23 cellular contexts compared by ENCODE assay signal in genomic region chr6:22067127-22067526, GRCh38.
DNase-seq lines count a peak whose midpoint lies in the region; ATAC-seq and TF ChIP-seq lines count a peak whose summit lies in the region.
"Had no signal": no experiment of that assay in that cellular context is flagged by ENCODE, and none has a peak within 500 bp of the region (broad histone marks: within the 10 kb centered on the region; RNA-seq: fewer than 3 reads in every experiment).

No MANE protein-coding gene starts in this region.

- H4K20me1 ChIP-seq in SK-N-SH (ENCODE audit: insufficient read depth) (no peaks in the 10 kb centered on the region), GM23248 (ENCODE audit: insufficient read depth) (no peaks in the 10 kb centered on the region)

- H3K4me3 ChIP-seq in SK-N-SH (ENCODE audit: low read depth in 2 of 2, low read length in 1 of 2) (no peak overlapping the region), coronary artery (no peak overlapping the region), uterus (no peak overlapping the region), GM23248 (no peak overlapping the region)
- H3K4me3 ChIP-seq: ascending aorta had no signal

- H3F3A ChIP-seq in SK-N-SH (replicated peaks; ENCODE audit: insufficient read depth) (peaks cover 8% of the 10 kb centered on the region), GM23248 (ENCODE audit: insufficient read depth) (no peaks in the 10 kb centered on the region)

- DNase-seq in SK-N-SH (no peak), coronary artery (ENCODE audit: low spot score) (no peak), left ventricle myocardium superior (no peak), uterus (no peak), GM23248 (no peak), NCI-H226 (no peak)
- no peak for DNase-seq in effector CD4-positive, alpha-beta T cell
- DNase-seq: activated CD4-positive, alpha-beta T cell treated with anti-CD3 and anti-CD28 coated beads for 1 hour; activated CD8-positive, alpha-beta T cell treated with anti-CD3 and anti-CD28 coated beads, Interleukin-2, amount 10 ng/mL, durations not matched to agents 7 days and 5 days; activated naive CD8-positive, alpha-beta T cell treated with anti-CD3 and anti-CD28 coated beads, Interleukin-2, amount 10 ng/mL, durations not matched to agents 7 days and 5 days; foreskin fibroblast; head of caudate nucleus; mammary epithelial cell; NCI-H1694; NCI-H2171 treated with DMSO at 0.1 percent for 48 hours; NCI-H524 treated with DMSO at 0.1 percent for 48 hours; stimulated activated CD4-positive, alpha-beta T cell treated with anti-CD3 and anti-CD28 coated beads, Interleukin-15, amount 100 ng/mL, for 24 hours; stimulated activated naive CD4-positive, alpha-beta T cell; T-cell had no signal

- no peak overlapping the region for H3K4me2 ChIP-seq in SK-N-SH
- no peak overlapping the region for H3K4me2 ChIP-seq in GM23248 (ENCODE audit: unreplicated experiment)

- peaks cover 0 to 3% of the 10 kb centered on the region in 2 experiments for H3K36me3 ChIP-seq in SK-N-SH (replicated peaks in 1 of 2; ENCODE audit: control insufficient read depth in 1 of 2, insufficient read depth in 2 of 2, low read length in 1 of 2)
- H3K36me3 ChIP-seq in uterus: no peaks in the 10 kb centered on the region
- no peaks in the 10 kb centered on the region for H3K36me3 ChIP-seq in GM23248 (ENCODE audit: low read depth)
- H3K36me3 ChIP-seq: ascending aorta had no signal

- no peak for TF ChIP-seq POLR2A in uterus (IDR thresholded peaks at IDR 0.05)

- no peak for TF ChIP-seq EP300 in SK-N-SH (IDR thresholded peaks at IDR 0.05; ENCODE audit: borderline replicate concordance in 1 of 2, low read depth in 1 of 2, low read length in 1 of 2)

- H3K4me1 ChIP-seq in SK-N-SH (ENCODE audit: control insufficient read depth in 1 of 2, insufficient read depth in 2 of 2, low read depth in 1 of 2, low read length in 1 of 2) (peaks cover 15 to 16% of the 10 kb centered on the region in 2 experiments; a peak in 2 of 4 replicates), uterus (no peaks in the 10 kb centered on the region), GM23248 (ENCODE audit: insufficient read depth) (0 out of 2 replicates have a peak, but pooled peaks cover 6% of the 10 kb centered on the region)

- no peak for ATAC-seq in SK-N-SH treated with all-trans-retinoic acid at 6 μM for 48 hours
- ATAC-seq in left ventricle myocardium superior: peak; percentile 77
- ATAC-seq: activated CD8-positive, alpha-beta T cell treated with anti-CD3 and anti-CD28 coated beads, Interleukin-2, amount 10 ng/mL, durations not matched to agents 7 days and 5 days; T-cell had no signal

- intact Hi-C loops in left ventricle myocardium superior (cut with micrococcal nuclease): no loop called here
- intact Hi-C loops in uterus (cut with DNase I; ENCODE audit: low total_unique reads): no loop called here

- H2AFZ ChIP-seq in SK-N-SH (ENCODE audit: low read depth) (no peak overlapping the region), GM23248 (no peak overlapping the region)

- CTCF ChIA-PET in SK-N-SH (lab: Yijun Ruan, JAX): no interaction called here

- no peak for TF ChIP-seq RAD21 in SK-N-SH (IDR thresholded peaks at IDR 0.05; ENCODE audit: low read length)

- no peaks in the 10 kb centered on the region for H3K79me2 ChIP-seq in SK-N-SH (ENCODE audit: insufficient read depth)
- no peaks in the 10 kb centered on the region for H3K79me2 ChIP-seq in GM23248 (ENCODE audit: insufficient read depth)

- H3K27ac ChIP-seq in SK-N-SH (ENCODE audit: low read depth in 2 of 2, low read length in 1 of 2) (peak overlapping the region; percentile 18 to 41; a peak in 2 of 4 replicates), coronary artery (peak overlapping the region; percentile 15 to 20), uterus (peak overlapping the region; percentile 20 to 62), GM23248 (no peak overlapping the region)
- H3K27ac ChIP-seq: 22Rv1, HL-60 had no signal

- H3K9ac ChIP-seq in SK-N-SH: no peak overlapping the region
- H3K9ac ChIP-seq in GM23248: no peak overlapping the region

- WGBS in SK-N-SH (ENCODE audit: low lambda C conversion rate): 94% methylated on average over 1 of the region's 1 CpG
- WGBS in GM23248 (ENCODE audit: low coverage in 1 of 2, low lambda C conversion rate in 2 of 2, missing lambda C conversion rate in 2 of 2), 2 experiments: 29 to 39% methylated on average over 1 of the region's 1 CpG

- no peaks in the 10 kb centered on the region for H3K9me3 ChIP-seq in SK-N-SH
- H3K9me3 ChIP-seq in uterus: no peaks in the 10 kb centered on the region
- H3K9me3 ChIP-seq in GM23248 (ENCODE audit: low read depth): no peaks in the 10 kb centered on the region
- H3K9me3 ChIP-seq: ascending aorta had no signal

- TF ChIP-seq CTCF in SK-N-SH (IDR thresholded peaks at IDR 0.05): no peak
- TF ChIP-seq CTCF in coronary artery (IDR thresholded peaks at IDR 0.05): no peak
- TF ChIP-seq CTCF in uterus (IDR thresholded peaks at IDR 0.05): no peak

- in situ Hi-C loops in GM23248 (cut with MboI): no loop called here

- POLR2A ChIA-PET in SK-N-SH (lab: Yijun Ruan, JAX): no interaction called here

- H3K27me3 ChIP-seq in SK-N-SH (ENCODE audit: insufficient read depth) (no peaks in the 10 kb centered on the region), uterus (no peaks in the 10 kb centered on the region), GM23248 (replicated peaks; ENCODE audit: insufficient read depth) (no peaks in the 10 kb centered on the region)
- H3K27me3 ChIP-seq: ascending aorta had no signal

- H3K9me2 ChIP-seq in SK-N-SH (no peaks in the 10 kb centered on the region), GM23248 (ENCODE audit: insufficient read depth) (no peaks in the 10 kb centered on the region)

TF ChIP-seq in SK-N-SH, 30 proteins besides CTCF, POLR2A, EP300 and RAD21 (continues in another document):
- no peak for TF ChIP-seq SIN3A (IDR thresholded peaks at IDR 0.05; ENCODE audit: borderline replicate concordance, low read depth, low read length)
- TF ChIP-seq ZBTB33 (IDR thresholded peaks at IDR 0.05; ENCODE audit: borderline replicate concordance, low read depth): no peak
- no peak for TF ChIP-seq FOSL2 (IDR thresholded peaks at IDR 0.05; ENCODE audit: borderline replicate concordance, low read depth)
- no peak for TF ChIP-seq MAX (IDR thresholded peaks at IDR 0.05; ENCODE audit: low read depth)
- TF ChIP-seq CHD2 (IDR thresholded peaks at IDR 0.05; ENCODE audit: low read length, partially characterized antibody): no peak
- TF ChIP-seq JUND (IDR thresholded peaks at IDR 0.05): no peak
- TF ChIP-seq MXI1 (IDR thresholded peaks at IDR 0.05; ENCODE audit: low read depth, low read length): no peak
- TF ChIP-seq NFIC (IDR thresholded peaks at IDR 0.05; ENCODE audit: borderline replicate concordance): no peak

TF ChIP-seq in SK-N-SH treated with all-trans-retinoic acid at 6 μM for 48 hours, 23 proteins besides CTCF, POLR2A, EP300 and RAD21 (continues in another document):
- TF ChIP-seq PATZ1 (CRISPR knock-in tag; IDR thresholded peaks at IDR 0.05; ENCODE audit: borderline replicate concordance) (no peak), TSHZ2 (CRISPR knock-in tag; IDR thresholded peaks at IDR 0.05) (no peak), OSR1 (CRISPR knock-in tag; IDR thresholded peaks at IDR 0.05) (no peak), CSRNP3 (CRISPR knock-in tag; IDR thresholded peaks at IDR 0.05) (no peak)
